15 cellular contexts compared by ENCODE assay signal in genomic region chr6:87825865-87826264, GRCh38.
DNase-seq lines count a peak whose midpoint lies in the region; ATAC-seq and TF ChIP-seq lines count a peak whose summit lies in the region.
"Had no signal": no experiment of that assay in that cellular context is flagged by ENCODE, and none has a peak within 500 bp of the region (broad histone marks: within the 10 kb centered on the region; RNA-seq: fewer than 3 reads in every experiment).

No MANE protein-coding gene starts in this region.

- H3K4me1 ChIP-seq in spleen (peaks cover 0 to 23% (median 11%) of the 10 kb centered on the region in 6 donors), esophagus squamous epithelium (peaks cover 0 to 3% (median 0%) of the 10 kb centered on the region in 3 donors)

- 13 to 19% (median 16%) methylated on average over 2 of the region's 2 CpGs for WGBS in spleen, 5 donors
- WGBS in esophagus squamous epithelium, 2 donors, result 42 to 53% methylated on average over 2 of the region's 2 CpGs

- no peak overlapping the region for H3K4me3 ChIP-seq in spleen
- no peak overlapping the region for H3K4me3 ChIP-seq in esophagus squamous epithelium
- H3K4me3 ChIP-seq: GM23338, ovary had no signal

- TF ChIP-seq POLR2A in spleen (IDR thresholded peaks at IDR 0.05) (no peak), esophagus squamous epithelium (IDR thresholded peaks at IDR 0.05) (no peak)

- no peaks in the 10 kb centered on the region for H3K9me3 ChIP-seq in spleen
- H3K9me3 ChIP-seq in esophagus squamous epithelium, result no peaks in the 10 kb centered on the region
- H3K9me3 ChIP-seq: ovary had no signal

- peak; percentile 55 to 66 for ATAC-seq in activated CD4-positive, CD25-positive, alpha-beta regulatory T cell treated with anti-CD3 and anti-CD28 coated beads, Interleukin-2, amount 50 U/mL, for 24 hours
- ATAC-seq in HG03175 (IDR thresholded peaks at IDR 0.05; ENCODE audit: unreplicated experiment), result peak; percentile 75
- ATAC-seq: GM23338 had no signal

- no peaks in the 10 kb centered on the region for H3K27me3 ChIP-seq in spleen (replicated peaks in 1 of 7)
- no peaks in the 10 kb centered on the region for H3K27me3 ChIP-seq in esophagus squamous epithelium
- H3K27me3 ChIP-seq: ovary had no signal

- TF ChIP-seq CTCF in spleen (IDR thresholded peaks at IDR 0.05 in 8 of 11, conservative IDR thresholded peaks at IDR 0.05 in 3 of 11) (no peak), esophagus squamous epithelium (IDR thresholded peaks at IDR 0.05) (no peak)

- intact Hi-C loops in spleen (cut with DNase I; ENCODE audit: low total_unique reads), result no loop called here
- intact Hi-C loops in esophagus squamous epithelium (cut with DNase I), result no loop called here

- H3K36me3 ChIP-seq in spleen (no peaks in the 10 kb centered on the region), esophagus squamous epithelium (no peaks in the 10 kb centered on the region)
- H3K36me3 ChIP-seq: ovary had no signal

- DNase-seq in activated CD4-positive, CD25-positive, alpha-beta regulatory T cell treated with anti-CD3 and anti-CD28 coated beads, Interleukin-2, amount 50 U/mL, for 72 hours, result no peak
- peak; percentile 49 for DNase-seq in central memory CD4-positive, alpha-beta T cell
- no peak for DNase-seq in spleen
- no peak for DNase-seq in C1 segment of cervical spinal cord (lab: John Stamatoyannopoulos, UW)
- no peak for DNase-seq in esophagus squamous epithelium (lab: John Stamatoyannopoulos, UW)
- no peak for DNase-seq in HUDEP-2 (lab: John Stamatoyannopoulos, UW; ENCODE audit: unreplicated experiment in 76 of 76)
- DNase-seq: activated naive CD4-positive, alpha-beta T cell treated with anti-CD3 and anti-CD28 coated beads for 36 hours; MM.1S; NCI-H524; ovary; stimulated activated CD4-positive, alpha-beta T cell treated with anti-CD3 and anti-CD28 coated beads, Interleukin-1b, Interleukin-23, amount 100 ng/mL, for 48 hours; stimulated activated naive CD4-positive, alpha-beta T cell treated with Interleukin-2 at 50 U/mL for 16 hours had no signal

- H3K27ac ChIP-seq in spleen, result peak overlapping the region in 5 of 8 donors; percentile 44 to 69 (median 61)
- peak overlapping the region in 1 of 4 donors; percentile 56 for H3K27ac ChIP-seq in esophagus squamous epithelium
- H3K27ac ChIP-seq: ovary had no signal
